11 cellular contexts compared by ENCODE assay signal in the genomic region with DNA sequence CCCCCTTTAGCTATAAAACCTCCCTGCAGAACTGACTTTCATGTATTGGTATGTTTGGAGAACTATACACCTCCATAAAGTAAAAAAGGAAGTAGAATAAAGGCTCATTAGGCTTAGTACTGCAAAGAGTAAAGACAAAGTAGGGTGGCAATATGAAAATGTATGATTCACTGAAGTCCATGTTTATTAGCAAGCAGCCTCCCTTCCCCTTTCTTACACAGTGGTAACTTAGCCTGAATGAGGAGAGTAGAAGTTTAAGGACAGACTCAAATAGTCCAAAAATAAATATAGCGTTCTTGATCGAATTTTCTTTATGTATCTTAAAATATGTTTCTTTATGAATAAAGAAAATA. TPM values are rescaled to one million over a fixed set of nuclear protein-coding genes. Genes with fewer than 3 reads are reported as not detected.
A peak's percentile ranks its signal among the peaks of the same experiment; 100 is the strongest.
DNase-seq lines count a peak whose midpoint lies in the region; TF ChIP-seq lines count a peak whose summit lies in the region.
"Had no signal": no experiment of that assay in that cellular context is flagged by ENCODE, and none has a peak within 500 bp of the region (broad histone marks: within the 10 kb centered on the region; RNA-seq: fewer than 3 reads in every experiment).

No MANE protein-coding gene starts in this region.

- DNase-seq in SJCRH30 (no peak), fibroblast of pulmonary artery (ENCODE audit: low read depth) (no peak), superior temporal gyrus (ENCODE audit: extremely low spot score) (peak; percentile 44), NCI-H526 treated with DMSO at 0.1 percent for 48 hours (lab: John Stamatoyannopoulos, UW) (no peak), cerebellar nuclear complex (lab: John Stamatoyannopoulos, UW) (no peak)
- no peak for DNase-seq in central memory CD4-positive, alpha-beta T cell
- DNase-seq: activated T-cell treated with anti-CD3 and anti-CD28 coated beads for 4 hours, cortex of kidney, DMS79 treated with DMSO at 0.1 percent for 48 hours, T-helper 2 cell had no signal

- CTCF ChIA-PET in HEK293 (lab: Yijun Ruan, JAX), result interaction anchor here (0.7 kb wide), 1 partner anchor 16 kb away, joined by 3 read pairs; no protein-coding TSS in a partner anchor

- peak overlapping the region; percentile 7 for H3K4me3 ChIP-seq in HEK293 (ENCODE audit: low read depth, low read length)
- H3K4me3 ChIP-seq in SJCRH30, result peak overlapping the region; percentile 82
- peak overlapping the region; percentile 63 for H3K4me3 ChIP-seq in fibroblast of pulmonary artery (replicated peaks; ENCODE audit: low read depth, low read length)

- H3K36me3 ChIP-seq in HEK293 (ENCODE audit: control insufficient read depth in 2 of 2, insufficient read depth in 1 of 2, low read length in 2 of 2) (no peaks in the 10 kb centered on the region), SJCRH30 (no peaks in the 10 kb centered on the region; the same call in 1 of the 2 replicates)

- POLR2A ChIA-PET in HEK293 (lab: Yijun Ruan, JAX), result interaction anchor here (0.6 kb wide), 1 partner anchor 8 kb away, joined by 3 read pairs; no protein-coding TSS in a partner anchor

- TF ChIP-seq CTCF in HEK293 (tag by site-specific recombination; IDR thresholded peaks at IDR 0.05) (no peak), fibroblast of pulmonary artery (IDR thresholded peaks at IDR 0.05; ENCODE audit: low read length, missing control alignments) (no peak)

- H3K9me3 ChIP-seq in HEK293 (ENCODE audit: control insufficient read depth, insufficient read depth, low read depth, low read length), result no peaks in the 10 kb centered on the region
- no peaks in the 10 kb centered on the region for H3K9me3 ChIP-seq in SJCRH30 (replicated peaks)

- no peaks in the 10 kb centered on the region for H3K27me3 ChIP-seq in SJCRH30

- no peak overlapping the region for H3K27ac ChIP-seq in HEK293 (ENCODE audit: extremely low read depth, low read depth, low read length)
- peak overlapping the region; percentile 78 for H3K27ac ChIP-seq in SJCRH30

- H3K4me1 ChIP-seq in HEK293 (ENCODE audit: control insufficient read depth, insufficient read depth, low read length), result no peaks in the 10 kb centered on the region; the same call in 1 of the 2 replicates
- H3K4me1 ChIP-seq in SJCRH30, result peaks cover 5% of the 10 kb centered on the region; the same call in 1 of the 2 replicates

TF ChIP-seq in HEK293, 187 proteins besides CTCF, POLR2A, EP300 and RAD21:
- TF ChIP-seq ZNF473 (tag by site-specific recombination; IDR thresholded peaks at IDR 0.05), result no peak
- no peak for TF ChIP-seq GLI2 (tag by site-specific recombination; IDR thresholded peaks at IDR 0.05; ENCODE audit: borderline replicate concordance, low read depth)
- TF ChIP-seq ZNF302 (tag by site-specific recombination; IDR thresholded peaks at IDR 0.05; ENCODE audit: low read depth), result no peak

RNA-seq across cellular contexts. Expression of a gene that starts 1.5 kb away (rescaled TPM):
- 16.8 and 19.2 TPM in 2 replicates for total RNA-seq in SJCRH30 (2014; rRNA removed; shearing (Covaris generic))

Comparison
In these comparisons a context has a peak if more than half of its experiments do, and no peak if none do; other contexts are left out.
1. H3K4me3 ChIP-seq: peak in every context shown above with its lines; median percentile 82 in SJCRH30; 63 in fibroblast of pulmonary artery; 7 in HEK293.